ENCODE assay signal across 8 cellular contexts in genomic region chr6:20877008-20877937, GRCh38.
DNase-seq lines count a peak whose midpoint lies in the region; ATAC-seq and TF ChIP-seq lines count a peak whose summit lies in the region.

No MANE protein-coding gene starts in this region.

- CTCF ChIA-PET in WTC11 (lab: Charles Lee), result interaction anchor here (1.1 kb wide), 1 partner anchor 711 kb away, joined by 4 read pairs; no protein-coding TSS in a partner anchor

- no peak overlapping the region for H2AFZ ChIP-seq in hepatocyte

- no peaks in the 10 kb centered on the region for H3K9me3 Mint-ChIP-seq in WTC11

- no peaks in the 10 kb centered on the region for H3K27me3 ChIP-seq in hepatocyte
- no peaks in the 10 kb centered on the region for H3K27me3 ChIP-seq in thymus (ENCODE audit: control insufficient read depth, insufficient read depth)

- no peaks in the 10 kb centered on the region for H3K9me3 ChIP-seq in hepatocyte (ENCODE audit: low read depth)
- no peaks in the 10 kb centered on the region for H3K9me3 ChIP-seq in thymus (ENCODE audit: control insufficient read depth)

- H3K27ac ChIP-seq in hepatocyte (peak overlapping the region; percentile 89), thymus (ENCODE audit: low read depth) (peak overlapping the region; percentile 5)

- H3K4me1 ChIP-seq in hepatocyte (ENCODE audit: insufficient read depth), result peaks cover 21% of the 10 kb centered on the region
- H3K4me1 ChIP-seq in thymus (ENCODE audit: control insufficient read depth, insufficient read depth, low read length), result no peaks in the 10 kb centered on the region

- DNase-seq in GDM1 (lab: John Stamatoyannopoulos, UW) (peak; percentile 5), WTC11 (ENCODE audit: low spot score) (no peak), hepatocyte (ENCODE audit: low spot score) (peak; percentile 80), superior temporal gyrus (ENCODE audit: extremely low spot score) (no peak), NCI-H2171 (lab: John Stamatoyannopoulos, UW) (no peak)

- H4K20me1 ChIP-seq in hepatocyte (ENCODE audit: insufficient read depth, poor library complexity, severe bottlenecking), result no peaks in the 10 kb centered on the region

- WGBS in hepatocyte (ENCODE audit: low lambda C conversion rate, missing lambda C conversion rate), result 37% methylated on average over 6 of the region's 6 CpGs
- WGBS in thymus, result 97% methylated on average over 6 of the region's 6 CpGs

- ATAC-seq in GM19455 (IDR thresholded peaks at IDR 0.05; ENCODE audit: unreplicated experiment) (peak; percentile 98), HG03439 (IDR thresholded peaks at IDR 0.05; ENCODE audit: unreplicated experiment) (peak; percentile 98), WTC11 (no peak)

- no peak overlapping the region for H3K4me3 Mint-ChIP-seq in WTC11

- peaks cover 85% of the 10 kb centered on the region for H3K4me1 Mint-ChIP-seq in WTC11

- H3K79me2 ChIP-seq in hepatocyte, result no peaks in the 10 kb centered on the region

- H3K27me3 Mint-ChIP-seq in WTC11 (ENCODE audit: low read depth), result no peaks in the 10 kb centered on the region

- no peaks in the 10 kb centered on the region for H3K9me2 ChIP-seq in hepatocyte (replicated peaks; ENCODE audit: insufficient read depth)

- H3K4me3 ChIP-seq in hepatocyte, result no peak overlapping the region
- no peak overlapping the region for H3K4me3 ChIP-seq in thymus (ENCODE audit: low read length)

- no peaks in the 10 kb centered on the region for H3K36me3 Mint-ChIP-seq in WTC11

- peak overlapping the region; percentile 22 for H3K4me2 ChIP-seq in hepatocyte

- TF ChIP-seq CTCF in WTC11 (IDR thresholded peaks at IDR 0.05) (no peak), hepatocyte (IDR thresholded peaks at IDR 0.05; ENCODE audit: poor library complexity) (no peak)

- H3K36me3 ChIP-seq in hepatocyte (replicated peaks; ENCODE audit: insufficient read depth, low read depth) (no peaks in the 10 kb centered on the region), thymus (ENCODE audit: control insufficient read depth, insufficient read depth) (no peaks in the 10 kb centered on the region)

- H3K27ac Mint-ChIP-seq in WTC11, result peak overlapping the region; percentile 79

- POLR2A ChIA-PET in WTC11 (lab: Charles Lee), result no interaction called here

TF ChIP-seq in WTC11, 78 proteins besides CTCF, POLR2A, EP300 and RAD21:
- TF ChIP-seq GABPB1 (CRISPR knock-in tag; IDR thresholded peaks at IDR 0.05) (peak; percentile 81), IRF1 (CRISPR knock-in tag; IDR thresholded peaks at IDR 0.05) (no peak), ARID4B (CRISPR knock-in tag; IDR thresholded peaks at IDR 0.05; ENCODE audit: borderline replicate concordance) (no peak), ESRRA (CRISPR knock-in tag; IDR thresholded peaks at IDR 0.05; ENCODE audit: borderline replicate concordance) (no peak), ZNF416 (CRISPR knock-in tag; IDR thresholded peaks at IDR 0.05) (no peak), FOXK1 (CRISPR knock-in tag; IDR thresholded peaks at IDR 0.05) (no peak)
TF ChIP-seq in WTC11: peak in this region for 1.

Comparison
In these comparisons a context has a peak if more than half of its experiments do, and no peak if none do; other contexts are left out.
1. DNase-seq: peak in GDM1 (single experiment) and hepatocyte (single experiment); none in WTC11 (single experiment), superior temporal gyrus (single experiment) and NCI-H2171 (single experiment).